Comparison of ENCODE assay signal across 19 cellular contexts in genomic region chr4:85398276-85398675, GRCh38.
A peak's percentile ranks its signal among the peaks of the same experiment; 100 is the strongest.
DNase-seq lines count a peak whose midpoint lies in the region; FAIRE-seq and TF ChIP-seq lines count a peak whose summit lies in the region.
"Had no signal": no experiment of that assay in that cellular context is flagged by ENCODE, and none has a peak within 500 bp of the region (broad histone marks: within the 10 kb centered on the region; RNA-seq: fewer than 3 reads in every experiment).

No MANE protein-coding gene starts in this region.

- no peaks in the 10 kb centered on the region for H3K9me3 ChIP-seq in smooth muscle cell (replicated peaks; ENCODE audit: low read depth)
- H3K9me3 ChIP-seq: gastrocnemius medialis, neutrophil, thoracic aorta had no signal

- H3F3A ChIP-seq in smooth muscle cell (ENCODE audit: low read depth) = no peaks in the 10 kb centered on the region

- DNase-seq in NCI-H226 = peak; percentile 86
- peak; percentile 59 for DNase-seq in dedifferentiated amniotic fluid mesenchymal stem cell (ENCODE audit: extremely low spot score)
- peak; percentile 16 for DNase-seq in iPS-NIHi7 (ENCODE audit: extremely low spot score)
- DNase-seq in smooth muscle cell (lab: John Stamatoyannopoulos, UW; ENCODE audit: unreplicated experiment) = no peak
- no peak for DNase-seq in stimulated activated naive CD4-positive, alpha-beta T cell (lab: John Stamatoyannopoulos, UW)
- DNase-seq in GM12892 (ENCODE audit: insufficient read length) = no peak
- no peak for DNase-seq in LoVo (ENCODE audit: low spot score)
- DNase-seq: activated CD8-positive, alpha-beta T cell treated with anti-CD3 and anti-CD28 coated beads for 36 hours; activated naive CD8-positive, alpha-beta T cell treated with anti-CD3 and anti-CD28 coated beads, Interleukin-2, amount 10 ng/mL, durations not matched to agents 7 days and 5 days; activated T-cell treated with anti-CD3 and anti-CD28 coated beads, Interleukin-2, amount 50 U/mL, for 72 hours; cerebellar nuclear complex; DMS 273 treated with DMSO at 0.1 percent for 48 hours; gastrocnemius medialis; NCI-H1694 treated with DMSO at 0.1 percent for 48 hours; SIG-M5; stimulated activated CD4-positive, alpha-beta T cell treated with anti-CD3 and anti-CD28 coated beads, Interleukin-4, amount 100 ng/mL, for 4 hours had no signal

- FAIRE-seq in GM12892 (lab: Jason Lieb, UNC) = no peak

- no peaks in the 10 kb centered on the region for H3K4me1 ChIP-seq in smooth muscle cell (ENCODE audit: low read depth)
- H3K4me1 ChIP-seq: gastrocnemius medialis had no signal

- peak overlapping the region; percentile 1 for H2AFZ ChIP-seq in smooth muscle cell (ENCODE audit: low read depth)

- H3K4me3 ChIP-seq in smooth muscle cell = no peak overlapping the region
- H3K4me3 ChIP-seq: gastrocnemius medialis, thoracic aorta had no signal

- H3K27me3 ChIP-seq in smooth muscle cell (ENCODE audit: low read depth) = no peaks in the 10 kb centered on the region
- H3K27me3 ChIP-seq: gastrocnemius medialis had no signal

- H4K20me1 ChIP-seq in smooth muscle cell (ENCODE audit: low read depth) = no peaks in the 10 kb centered on the region

- 15% methylated on average over 1 of the region's 1 CpG for WGBS in smooth muscle cell (ENCODE audit: low lambda C conversion rate)

- no peak overlapping the region for H3K9ac ChIP-seq in smooth muscle cell (ENCODE audit: low read depth)

- H3K27ac ChIP-seq in smooth muscle cell (ENCODE audit: low read depth) = peak overlapping the region; percentile 73
- H3K27ac ChIP-seq: C4-2B, gastrocnemius medialis, neutrophil, thoracic aorta had no signal

- H3K79me2 ChIP-seq in smooth muscle cell (ENCODE audit: low read depth) = no peaks in the 10 kb centered on the region

- no peak for TF ChIP-seq POLR2A in GM12892 (IDR thresholded peaks at IDR 0.05; ENCODE audit: low read depth, low read length)

- H3K4me2 ChIP-seq in smooth muscle cell = peak overlapping the region; percentile 0

- no peak for TF ChIP-seq CTCF in smooth muscle cell (IDR thresholded peaks at IDR 0.05; ENCODE audit: borderline replicate concordance, insufficient read depth, poor library complexity, severe bottlenecking)

- no peaks in the 10 kb centered on the region for H3K36me3 ChIP-seq in smooth muscle cell (ENCODE audit: low read depth)
- H3K36me3 ChIP-seq: gastrocnemius medialis, neutrophil, thoracic aorta had no signal

Comparison
In these comparisons a context has a peak if more than half of its experiments do, and no peak if none do; other contexts are left out.
1. DNase-seq: peak in NCI-H226 (single experiment), dedifferentiated amniotic fluid mesenchymal stem cell (single experiment) and iPS-NIHi7 (single experiment); none in smooth muscle cell (single experiment), stimulated activated naive CD4-positive, alpha-beta T cell (0 of 6), GM12892 (single experiment) and LoVo (single experiment).